14 cellular contexts compared by ENCODE assay signal in the genomic region with DNA sequence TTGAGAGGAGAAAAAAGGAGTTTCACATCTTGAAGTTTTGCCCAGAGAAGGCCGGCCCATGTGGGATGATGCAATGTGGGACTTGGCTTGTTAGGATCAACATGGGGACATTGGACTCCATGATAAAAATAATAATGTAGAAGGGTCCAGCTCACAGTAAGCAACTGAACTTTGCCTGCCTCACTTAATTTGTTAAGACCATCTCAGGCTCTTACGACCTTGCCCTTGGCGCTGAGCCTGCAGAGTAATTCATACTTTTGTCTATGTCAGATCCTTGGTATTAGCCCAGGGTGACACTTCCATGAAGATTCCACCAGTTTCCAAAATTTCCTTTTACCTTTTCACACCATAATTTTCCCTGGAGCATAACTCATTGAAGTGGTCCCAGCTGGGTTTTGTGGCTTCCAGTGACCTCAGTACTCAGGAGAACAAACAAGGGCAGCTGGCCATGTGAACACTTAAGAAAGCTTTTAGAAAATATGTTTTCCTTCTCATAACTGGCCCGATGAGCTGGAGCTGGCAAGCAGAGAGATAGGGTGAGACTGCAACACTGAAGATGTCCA.
DNase-seq lines count a peak whose midpoint lies in the region; ATAC-seq and TF ChIP-seq lines count a peak whose summit lies in the region.
"Had no signal": no experiment of that assay in that cellular context is flagged by ENCODE, and none has a peak within 500 bp of the region (broad histone marks: within the 10 kb centered on the region; RNA-seq: fewer than 3 reads in every experiment).

No MANE protein-coding gene starts in this region.

- H3K36me3 ChIP-seq in GM23248 (ENCODE audit: low read depth) (no peaks in the 10 kb centered on the region), colonic mucosa (no peaks in the 10 kb centered on the region), left lung (no peaks in the 10 kb centered on the region), tibial artery (no peaks in the 10 kb centered on the region)
- H3K36me3 ChIP-seq: HAP-1 had no signal

- H3K27ac Mint-ChIP-seq in activated naive CD8-positive, alpha-beta T cell treated with anti-CD3 and anti-CD28 coated beads, Interleukin-2, amount 50 U/mL, for 24 hours, result no peak overlapping the region
- H3K27ac Mint-ChIP-seq: activated naive CD4-positive, alpha-beta T cell treated with anti-CD3 and anti-CD28 coated beads, Interleukin-2, amount 10 ng/mL, durations not matched to agents 7 days and 5 days; CD8-positive, alpha-beta memory T cell; stimulated activated memory B cell treated with anti-CD40 and anti-IgM and Interleukin-4, amounts not matched to agents 10 μg/mL and 1 μg/mL and 100 μg/mL, for 72 hours had no signal

- H3K27me3 ChIP-seq in GM23248 (replicated peaks; ENCODE audit: insufficient read depth), result no peaks in the 10 kb centered on the region
- no peaks in the 10 kb centered on the region for H3K27me3 ChIP-seq in colonic mucosa
- no peaks in the 10 kb centered on the region for H3K27me3 ChIP-seq in left lung
- H3K27me3 ChIP-seq in tibial artery, result no peaks in the 10 kb centered on the region

- H3K36me3 Mint-ChIP-seq in activated naive CD8-positive, alpha-beta T cell treated with anti-CD3 and anti-CD28 coated beads, Interleukin-2, amount 50 U/mL, for 24 hours (ENCODE audit: low read depth), result no peaks in the 10 kb centered on the region
- H3K36me3 Mint-ChIP-seq: activated naive CD4-positive, alpha-beta T cell treated with anti-CD3 and anti-CD28 coated beads, Interleukin-2, amount 10 ng/mL, durations not matched to agents 7 days and 5 days; stimulated activated memory B cell treated with anti-CD40 and anti-IgM and Interleukin-4, amounts not matched to agents 10 μg/mL and 1 μg/mL and 100 μg/mL, for 72 hours had no signal

- no peaks in the 10 kb centered on the region for H3K9me3 Mint-ChIP-seq in activated naive CD8-positive, alpha-beta T cell treated with anti-CD3 and anti-CD28 coated beads, Interleukin-2, amount 50 U/mL, for 24 hours
- H3K9me3 Mint-ChIP-seq: activated naive CD4-positive, alpha-beta T cell treated with anti-CD3 and anti-CD28 coated beads, Interleukin-2, amount 10 ng/mL, durations not matched to agents 7 days and 5 days; CD8-positive, alpha-beta memory T cell; stimulated activated memory B cell treated with anti-CD40 and anti-IgM and Interleukin-4, amounts not matched to agents 10 μg/mL and 1 μg/mL and 100 μg/mL, for 72 hours had no signal

- no peaks in the 10 kb centered on the region for H3K79me2 ChIP-seq in GM23248 (ENCODE audit: insufficient read depth)

- H3K4me3 Mint-ChIP-seq in activated naive CD8-positive, alpha-beta T cell treated with anti-CD3 and anti-CD28 coated beads, Interleukin-2, amount 50 U/mL, for 24 hours, result no peak overlapping the region
- H3K4me3 Mint-ChIP-seq: activated naive CD4-positive, alpha-beta T cell treated with anti-CD3 and anti-CD28 coated beads, Interleukin-2, amount 10 ng/mL, durations not matched to agents 7 days and 5 days; CD8-positive, alpha-beta memory T cell; stimulated activated memory B cell treated with anti-CD40 and anti-IgM and Interleukin-4, amounts not matched to agents 10 μg/mL and 1 μg/mL and 100 μg/mL, for 72 hours had no signal

- H3K27me3 Mint-ChIP-seq in activated naive CD8-positive, alpha-beta T cell treated with anti-CD3 and anti-CD28 coated beads, Interleukin-2, amount 50 U/mL, for 24 hours, result peaks cover 2% of the 10 kb centered on the region
- H3K27me3 Mint-ChIP-seq: stimulated activated memory B cell treated with anti-CD40 and anti-IgM and Interleukin-4, amounts not matched to agents 10 μg/mL and 1 μg/mL and 100 μg/mL, for 72 hours had no signal

- peak; percentile 86 for DNase-seq in GM23248
- peak; percentile 42 for DNase-seq in colonic mucosa
- peak in 1 of 2 donors; percentile 40 for DNase-seq in left lung
- DNase-seq in tibial artery, result peak; percentile 75 to 83
- no peak for DNase-seq in activated naive CD8-positive, alpha-beta T cell treated with anti-CD3 and anti-CD28 coated beads, Interleukin-2, amount 50 U/mL, for 24 hours
- DNase-seq in NCI-H187 (lab: John Stamatoyannopoulos, UW), result no peak
- DNase-seq: activated naive CD4-positive, alpha-beta T cell treated with anti-CD3 and anti-CD28 coated beads, Interleukin-2, amount 10 ng/mL, durations not matched to agents 7 days and 5 days; CD8-positive, alpha-beta memory T cell; GDM1; NCI-H2107; stimulated activated CD4-positive, alpha-beta T cell treated with anti-CD3 and anti-CD28 coated beads, Interleukin-4, amount 100 ng/mL, for 24 hours had no signal

- no peak overlapping the region for H3K4me3 ChIP-seq in GM23248
- no peak overlapping the region for H3K4me3 ChIP-seq in colonic mucosa
- H3K4me3 ChIP-seq in left lung, result no peak overlapping the region
- H3K4me3 ChIP-seq in tibial artery, result no peak overlapping the region
- H3K4me3 ChIP-seq: HAP-1 had no signal

- intact Hi-C loops in colonic mucosa (cut with DNase I) (no loop called here), left lung (cut with DNase I) (no loop called here), tibial artery (cut with DNase I; ENCODE audit: low total_unique reads) (no loop called here)

- H3K9me2 ChIP-seq in GM23248 (ENCODE audit: insufficient read depth), result peaks cover 4% of the 10 kb centered on the region; the same call in 1 of the 2 replicates

- 0 out of 2 replicates have a peak overlapping the region, but pooled peaks have one; percentile 7 for H2AFZ ChIP-seq in GM23248

- ATAC-seq in left lung (peak; percentile 84), GM21526 (IDR thresholded peaks at IDR 0.05; ENCODE audit: low FRiP score, unreplicated experiment) (no peak)
- no peak for ATAC-seq in activated naive CD8-positive, alpha-beta T cell treated with anti-CD3 and anti-CD28 coated beads, Interleukin-2, amount 50 U/mL, for 24 hours
- ATAC-seq: stimulated activated memory B cell treated with anti-CD40 and anti-IgM and Interleukin-4, amounts not matched to agents 10 μg/mL and 1 μg/mL and 100 μg/mL, for 72 hours had no signal

- peaks cover 4% of the 10 kb centered on the region for H3K4me1 Mint-ChIP-seq in activated naive CD8-positive, alpha-beta T cell treated with anti-CD3 and anti-CD28 coated beads, Interleukin-2, amount 50 U/mL, for 24 hours
- H3K4me1 Mint-ChIP-seq: stimulated activated memory B cell treated with anti-CD40 and anti-IgM and Interleukin-4, amounts not matched to agents 10 μg/mL and 1 μg/mL and 100 μg/mL, for 72 hours had no signal

- H4K20me1 ChIP-seq in GM23248 (ENCODE audit: insufficient read depth), result no peaks in the 10 kb centered on the region

- H3K4me1 ChIP-seq in GM23248 (ENCODE audit: insufficient read depth), result peaks cover 58% of the 10 kb centered on the region
- H3K4me1 ChIP-seq in colonic mucosa, result no peaks in the 10 kb centered on the region
- peaks cover 0 to 15% of the 10 kb centered on the region in 2 donors for H3K4me1 ChIP-seq in left lung
- peaks cover 0 to 68% (median 41%) of the 10 kb centered on the region in 4 donors for H3K4me1 ChIP-seq in tibial artery
- H3K4me1 ChIP-seq: HAP-1 had no signal

- no peak overlapping the region for H3K4me2 ChIP-seq in GM23248 (ENCODE audit: unreplicated experiment)

- H3K9ac ChIP-seq in GM23248 (peak overlapping the region; percentile 53), colonic mucosa (ENCODE audit: low read depth in 2 of 2, low read length in 2 of 2) (no peak overlapping the region)

- in situ Hi-C loops in GM23248 (cut with MboI), result no loop called here

- TF ChIP-seq CTCF in colonic mucosa (IDR thresholded peaks at IDR 0.05) (no peak), left lung (IDR thresholded peaks at IDR 0.05) (no peak), tibial artery (IDR thresholded peaks at IDR 0.05) (no peak)

- H3F3A ChIP-seq in GM23248 (ENCODE audit: insufficient read depth), result peaks cover 54% of the 10 kb centered on the region

- H3K27ac ChIP-seq in GM23248 (peak overlapping the region; percentile 88), colonic mucosa (no peak overlapping the region), left lung (peak overlapping the region in 1 of 2 donors; percentile 75), tibial artery (peak overlapping the region; percentile 60 to 66)

- no peaks in the 10 kb centered on the region for H3K9me3 ChIP-seq in GM23248 (ENCODE audit: low read depth)
- no peaks in the 10 kb centered on the region for H3K9me3 ChIP-seq in colonic mucosa
- H3K9me3 ChIP-seq in left lung, result no peaks in the 10 kb centered on the region
- H3K9me3 ChIP-seq in tibial artery, result no peaks in the 10 kb centered on the region
- H3K9me3 ChIP-seq: HAP-1 had no signal

- 38 to 40% methylated on average over 4 of the region's 4 CpGs for WGBS in GM23248 (ENCODE audit: low coverage in 1 of 2, low lambda C conversion rate in 2 of 2, missing lambda C conversion rate in 2 of 2), 2 experiments

Comparison
In these comparisons a context has a peak if more than half of its experiments do, and no peak if none do; other contexts are left out.
1. DNase-seq: peak in GM23248 (single experiment), colonic mucosa (single experiment) and tibial artery (2 of 2); none in activated naive CD8-positive, alpha-beta T cell treated with anti-CD3 and anti-CD28 coated beads, Interleukin-2, amount 50 U/mL, for 24 hours (single experiment) and NCI-H187 (0 of 2).